ENCODE assay signal across 15 cellular contexts in genomic region chr13:30722361-30722760, GRCh38. TPM values are rescaled to one million over a fixed set of nuclear protein-coding genes. Genes with fewer than 3 reads are reported as not detected.
DNase-seq lines count a peak whose midpoint lies in the region; ATAC-seq and TF ChIP-seq lines count a peak whose summit lies in the region.
"Had no signal": no experiment of that assay in that cellular context is flagged by ENCODE, and none has a peak within 500 bp of the region (broad histone marks: within the 10 kb centered on the region; RNA-seq: fewer than 3 reads in every experiment).

No MANE protein-coding gene starts in this region.

- DNase-seq in HCEC 1CT (peak; percentile 42), PC-3 (peak; percentile 84), left colon (no peak)
- no peak for DNase-seq in activated CD4-positive, alpha-beta memory T cell treated with anti-CD3 and anti-CD28 coated beads for 36 hours
- DNase-seq in activated CD4-positive, CD25-positive, alpha-beta regulatory T cell (lab: John Stamatoyannopoulos, UW), result no peak
- DNase-seq: ACHN; Caco-2; CD8-positive, alpha-beta memory T cell; DND-41; GF-D8 had no signal

- no peak for TF ChIP-seq CTCF in PC-3 (conservative IDR thresholded peaks at IDR 0.05; ENCODE audit: low read depth, low read length)

- peaks cover 3% of the 10 kb centered on the region for H3F3A ChIP-seq in PC-3 (ENCODE audit: low read length, unreplicated experiment)

- H3K27ac ChIP-seq in BLaER1, result peak overlapping the region; percentile 82; the same call in 1 of the 2 replicates
- peak overlapping the region; percentile 47 for H3K27ac ChIP-seq in PC-3 (ENCODE audit: low read length)

- H3K4me3 ChIP-seq in BLaER1 (no peak overlapping the region), PC-3 (ENCODE audit: low read length) (no peak overlapping the region)

- H3K36me3 ChIP-seq in BLaER1, result no peaks in the 10 kb centered on the region
- no peaks in the 10 kb centered on the region for H3K36me3 ChIP-seq in PC-3 (ENCODE audit: low read depth, low read length)

- no peaks in the 10 kb centered on the region for H3K36me3 Mint-ChIP-seq in activated CD4-positive, alpha-beta memory T cell treated with anti-CD3 and anti-CD28 coated beads for 36 hours
- H3K36me3 Mint-ChIP-seq: CD8-positive, alpha-beta memory T cell had no signal

- H4K20me1 ChIP-seq in BLaER1 (no peaks in the 10 kb centered on the region), PC-3 (ENCODE audit: low read length) (no peaks in the 10 kb centered on the region)

- H3K9me3 ChIP-seq in BLaER1 (0 out of 2 replicates have a peak, but pooled peaks cover 5% of the 10 kb centered on the region), PC-3 (ENCODE audit: low read length) (no peaks in the 10 kb centered on the region)
- H3K9me3 ChIP-seq: Caco-2 had no signal

- H3K4me1 ChIP-seq in BLaER1 (peaks cover 51% of the 10 kb centered on the region), PC-3 (ENCODE audit: insufficient read depth, low read length) (peaks cover 48% of the 10 kb centered on the region)
- H3K4me1 ChIP-seq: Caco-2 had no signal

- H3K9ac ChIP-seq in BLaER1 (no peak overlapping the region), PC-3 (ENCODE audit: low read length) (no peak overlapping the region)

- POLR2A ChIA-PET in PC-3 (lab: Charles Lee; ENCODE audit: unreplicated experiment), result no interaction called here
- POLR2A ChIA-PET in activated CD4-positive, alpha-beta memory T cell treated with anti-CD3 and anti-CD28 coated beads for 36 hours (lab: Charles Lee), result no interaction called here

- no peak overlapping the region for H3K4me3 Mint-ChIP-seq in activated CD4-positive, alpha-beta memory T cell treated with anti-CD3 and anti-CD28 coated beads for 36 hours
- H3K4me3 Mint-ChIP-seq: B cell; CD8-positive, alpha-beta memory T cell had no signal

- H3K27me3 ChIP-seq in BLaER1 (no peaks in the 10 kb centered on the region), PC-3 (ENCODE audit: low read length) (no peaks in the 10 kb centered on the region)

- peaks cover 2% of the 10 kb centered on the region for H3K27me3 Mint-ChIP-seq in activated CD4-positive, alpha-beta memory T cell treated with anti-CD3 and anti-CD28 coated beads for 36 hours
- H3K27me3 Mint-ChIP-seq: B cell had no signal

- H3K4me1 Mint-ChIP-seq in activated CD4-positive, alpha-beta memory T cell treated with anti-CD3 and anti-CD28 coated beads for 36 hours (ENCODE audit: low read depth), result peaks cover 2% of the 10 kb centered on the region

- intact Hi-C loops in PC-3 (cut with micrococcal nuclease) (no loop called here), left colon (cut with DNase I, micrococcal nuclease) (no loop called here)
- intact Hi-C loops in activated CD4-positive, alpha-beta memory T cell treated with anti-CD3 and anti-CD28 coated beads for 36 hours (cut with micrococcal nuclease), result no loop called here

- H2AFZ ChIP-seq in PC-3 (ENCODE audit: low read length), result no peak overlapping the region

- H3K4me2 ChIP-seq in BLaER1, result peak overlapping the region; percentile 82
- H3K4me2 ChIP-seq in PC-3 (ENCODE audit: low read length), result peak overlapping the region; percentile 37

- H3K27ac Mint-ChIP-seq in activated CD4-positive, alpha-beta memory T cell treated with anti-CD3 and anti-CD28 coated beads for 36 hours, result no peak overlapping the region
- H3K27ac Mint-ChIP-seq: B cell had no signal

- H3K79me2 ChIP-seq in PC-3 (ENCODE audit: low read length), result no peaks in the 10 kb centered on the region

- no TSS peak for BruUV-seq in PC-3 (replicated peaks; lab: Mats Ljungman, UMichigan)

- H3K9me3 Mint-ChIP-seq in activated CD4-positive, alpha-beta memory T cell treated with anti-CD3 and anti-CD28 coated beads for 36 hours, result no peaks in the 10 kb centered on the region
- H3K9me3 Mint-ChIP-seq: CD8-positive, alpha-beta memory T cell had no signal

- no peaks in the 10 kb centered on the region for H3K9me2 ChIP-seq in PC-3 (replicated peaks; ENCODE audit: low read length)

- CTCF ChIA-PET in PC-3 (lab: Charles Lee), result interaction anchor here (0.6 kb wide), 1 partner anchor 17 kb away, joined by 3 read pairs; no protein-coding TSS in a partner anchor
- CTCF ChIA-PET in activated CD4-positive, alpha-beta memory T cell treated with anti-CD3 and anti-CD28 coated beads for 36 hours (lab: Charles Lee), result no interaction called here

- ATAC-seq in PC-3, result peak; percentile 84
- peak; percentile 52 for ATAC-seq in left colon
- no peak for ATAC-seq in HG02870 (IDR thresholded peaks at IDR 0.05; ENCODE audit: unreplicated experiment)
- ATAC-seq: HCT116 had no signal

RNA-seq across cellular contexts. Expression of gene ALOX5AP, which starts 13.0 kb away (rescaled TPM):
- not detected in 2 replicates for total RNA-seq in PC-3 (2014; rRNA removed)
- 1 to 10 TPM; 4.9 to 7.6 TPM for total RNA-seq in left colon
- 10 to 100 TPM; 31.8 to 33.8 TPM for total RNA-seq in activated CD4-positive, alpha-beta memory T cell treated with anti-CD3 and anti-CD28 coated beads for 36 hours
- total RNA-seq: A172 had no signal

Comparison
In these comparisons a context has a peak if more than half of its experiments do, and no peak if none do; other contexts are left out.
1. DNase-seq: peak in HCEC 1CT (single experiment) and PC-3 (single experiment); none in left colon (0 of 2), activated CD4-positive, alpha-beta memory T cell treated with anti-CD3 and anti-CD28 coated beads for 36 hours (single experiment) and activated CD4-positive, CD25-positive, alpha-beta regulatory T cell (0 of 4).